ENCODE assay signal across 8 cellular contexts in the genomic region with DNA sequence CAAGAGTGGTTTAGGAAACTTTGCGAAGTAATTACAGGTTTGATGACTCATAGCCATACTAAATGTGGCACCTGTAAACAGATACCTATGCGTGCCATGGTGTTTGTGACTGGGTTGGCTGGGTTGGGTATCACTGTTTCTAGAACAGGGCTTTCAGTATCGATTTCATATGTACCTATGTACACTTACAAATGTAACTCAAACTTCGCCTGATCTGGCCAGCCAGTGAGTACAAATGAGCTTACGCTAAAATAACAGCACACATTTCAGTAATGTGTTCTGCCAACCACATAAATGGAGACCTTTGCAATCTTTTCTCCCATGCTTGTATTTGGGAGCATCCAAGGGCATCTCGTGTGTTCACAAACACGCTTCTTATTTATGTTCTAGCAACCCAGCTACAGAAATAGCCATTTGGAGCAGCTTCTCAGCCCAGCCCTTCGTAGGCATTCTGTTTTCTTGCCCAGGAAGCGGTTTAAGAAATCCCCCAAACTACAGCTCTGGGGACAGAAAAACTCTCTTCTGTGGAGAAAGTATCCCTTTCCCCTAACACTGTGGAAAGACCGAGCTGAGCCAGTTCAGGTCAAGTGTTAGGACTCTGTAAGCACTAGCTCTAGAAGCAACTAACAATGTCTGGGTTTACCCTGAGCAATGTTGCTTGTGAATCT. TPM values are rescaled to one million over a fixed set of nuclear protein-coding genes. Genes with fewer than 3 reads are reported as not detected.
DNase-seq lines count a peak whose midpoint lies in the region; ATAC-seq and TF ChIP-seq lines count a peak whose summit lies in the region.

No MANE protein-coding gene starts in this region.

- DNase-seq in activated CD8-positive, alpha-beta memory T cell treated with anti-CD3 and anti-CD28 coated beads for 24 hours, result peak; percentile 67
- no peak for DNase-seq in activated CD8-positive, alpha-beta memory T cell treated with anti-CD3 and anti-CD28 coated beads, Interleukin-2, amount 50 U/mL, for 48 hours
- peak; percentile 27 for DNase-seq in activated CD8-positive, alpha-beta memory T cell treated with anti-CD3 and anti-CD28 coated beads, Interleukin-2, amount 50 U/mL, for 4 hours
- DNase-seq in osteoblast (ENCODE audit: insufficient read length, low spot score, missing footprints) (no peak), NCI-H1930 (lab: John Stamatoyannopoulos, UW) (no peak), sigmoid colon (no peak), middle frontal gyrus (ENCODE audit: extremely low spot score, low spot score) (no peak)

- H3K27me3 ChIP-seq in osteoblast (ENCODE audit: insufficient read depth, low read length), result no peaks in the 10 kb centered on the region
- H3K27me3 ChIP-seq in sigmoid colon, result no peaks in the 10 kb centered on the region

- H3K79me2 ChIP-seq in osteoblast (ENCODE audit: insufficient read depth, low read length), result no peaks in the 10 kb centered on the region

- no peak overlapping the region for H3K27ac ChIP-seq in osteoblast (ENCODE audit: low read depth, low read length)
- no peak overlapping the region for H3K27ac ChIP-seq in sigmoid colon

- no peaks in the 10 kb centered on the region for H4K20me1 ChIP-seq in osteoblast (ENCODE audit: insufficient read depth, low read length)

- WGBS in sigmoid colon, 2 donors, result 75 to 76% methylated on average over 10 of the region's 10 CpGs

- peak; percentile 86 for ATAC-seq in HG03457 (IDR thresholded peaks at IDR 0.05; ENCODE audit: unreplicated experiment)

- no peak overlapping the region for H3K4me3 ChIP-seq in osteoblast (ENCODE audit: insufficient read depth, low read length)
- H3K4me3 ChIP-seq in sigmoid colon, result no peak overlapping the region

- no peak for TF ChIP-seq POLR2A in sigmoid colon (IDR thresholded peaks at IDR 0.05)

- no peak for TF ChIP-seq EP300 in sigmoid colon (IDR thresholded peaks at IDR 0.05)

- H3K36me3 ChIP-seq in osteoblast (ENCODE audit: insufficient read depth, low read length) (no peaks in the 10 kb centered on the region), sigmoid colon (no peaks in the 10 kb centered on the region)

- H3K4me2 ChIP-seq in osteoblast (ENCODE audit: insufficient read depth, low read length), result no peak overlapping the region

- TF ChIP-seq CTCF in osteoblast (IDR thresholded peaks at IDR 0.05; ENCODE audit: extremely low read depth, low read depth, low read length), result no peak
- no peak for TF ChIP-seq CTCF in sigmoid colon (IDR thresholded peaks at IDR 0.05)

- H3K4me1 ChIP-seq in osteoblast (ENCODE audit: insufficient read depth, low read length) (peaks cover 3% of the 10 kb centered on the region), sigmoid colon (peaks cover 0 to 12% (median 7%) of the 10 kb centered on the region in 4 donors)

- H3K9me3 ChIP-seq in osteoblast (ENCODE audit: low read depth, low read length) (no peaks in the 10 kb centered on the region), sigmoid colon (no peaks in the 10 kb centered on the region)

- peak overlapping the region; percentile 17 for H2AFZ ChIP-seq in osteoblast (ENCODE audit: low read length)

- intact Hi-C loops in sigmoid colon (cut with DNase I), result no loop called here

RNA-seq across cellular contexts. Expression of gene MDM1, which starts 42.3 kb away (rescaled TPM):
- 28.2 and 29.5 TPM in 2 replicates for total RNA-seq in osteoblast
- total RNA-seq in sigmoid colon, result 100 to 1,000 TPM in 1 of 4 donors, 10 to 100 TPM in 3; 73.3 to 113 (median 89.9) TPM
- 1 to 10 TPM; 4.2 to 8.0 (median 5.4) TPM for polyA plus RNA-seq in sigmoid colon

Comparison
In these comparisons a context has a peak if more than half of its experiments do, and no peak if none do; other contexts are left out.
1. DNase-seq: peak in activated CD8-positive, alpha-beta memory T cell treated with anti-CD3 and anti-CD28 coated beads for 24 hours (single experiment) and activated CD8-positive, alpha-beta memory T cell treated with anti-CD3 and anti-CD28 coated beads, Interleukin-2, amount 50 U/mL, for 4 hours (single experiment); none in activated CD8-positive, alpha-beta memory T cell treated with anti-CD3 and anti-CD28 coated beads, Interleukin-2, amount 50 U/mL, for 48 hours (single experiment), osteoblast (single experiment), NCI-H1930 (0 of 2), sigmoid colon (single experiment) and middle frontal gyrus (single experiment).